Comparison of ENCODE assay signal across 11 cellular contexts in genomic region chr17:17738901-17739300, GRCh38. TPM values are rescaled to one million over a fixed set of nuclear protein-coding genes. Genes with fewer than 3 reads are reported as not detected.
DNase-seq lines count a peak whose midpoint lies in the region; ATAC-seq, FAIRE-seq and TF ChIP-seq lines count a peak whose summit lies in the region.
"Had no signal": no experiment of that assay in that cellular context is flagged by ENCODE, and none has a peak within 500 bp of the region (broad histone marks: within the 10 kb centered on the region; RNA-seq: fewer than 3 reads in every experiment).

No MANE protein-coding gene starts in this region.

- H3K4me3 ChIP-seq in heart left ventricle, result no peak overlapping the region
- H3K4me3 ChIP-seq in pancreas, result no peak overlapping the region

- H3K4me1 Mint-ChIP-seq in Calu3 (ENCODE audit: low read depth, unreplicated experiment), result peaks cover 56% of the 10 kb centered on the region
- H3K4me1 Mint-ChIP-seq in activated naive CD8-positive, alpha-beta T cell (ENCODE audit: low read depth), result peaks cover 43% of the 10 kb centered on the region

- no peaks in the 10 kb centered on the region for H3K9me3 Mint-ChIP-seq in Calu3 (ENCODE audit: low read depth, unreplicated experiment)
- no peaks in the 10 kb centered on the region for H3K9me3 Mint-ChIP-seq in activated naive CD8-positive, alpha-beta T cell (ENCODE audit: low read depth)

- peak overlapping the region in 10 of 12 donors; percentile 15 to 77 (median 56) for H3K27ac ChIP-seq in heart left ventricle
- peak overlapping the region; percentile 43 to 81 (median 68) for H3K27ac ChIP-seq in pancreas

- H3K27me3 Mint-ChIP-seq in Calu3 (ENCODE audit: unreplicated experiment), result no peaks in the 10 kb centered on the region
- no peaks in the 10 kb centered on the region for H3K27me3 Mint-ChIP-seq in activated naive CD8-positive, alpha-beta T cell

- ATAC-seq in heart left ventricle (peak in 3 of 4 donors; percentile 52 to 68 (median 55)), pancreas (peak; percentile 37 to 62 (median 46)), HG02610 (IDR thresholded peaks at IDR 0.05; ENCODE audit: unreplicated experiment) (no peak), HG02973 (IDR thresholded peaks at IDR 0.05; ENCODE audit: unreplicated experiment) (no peak), GM18870 (IDR thresholded peaks at IDR 0.05; ENCODE audit: unreplicated experiment) (no peak)

- TF ChIP-seq CTCF in Calu3 (IDR thresholded peaks at IDR 0.05; ENCODE audit: unreplicated experiment), result no peak
- no peak for TF ChIP-seq CTCF in heart left ventricle (IDR thresholded peaks at IDR 0.05)
- no peak for TF ChIP-seq CTCF in pancreas (IDR thresholded peaks at IDR 0.05)

- H3K4me1 ChIP-seq in heart left ventricle, result peaks cover 23 to 79% (median 63%) of the 10 kb centered on the region in 12 donors
- peaks cover 12 to 27% (median 19%) of the 10 kb centered on the region in 3 donors for H3K4me1 ChIP-seq in pancreas

- peaks cover 28% of the 10 kb centered on the region for H3K36me3 Mint-ChIP-seq in Calu3 (ENCODE audit: insufficient read depth, unreplicated experiment)
- no peaks in the 10 kb centered on the region for H3K36me3 Mint-ChIP-seq in activated naive CD8-positive, alpha-beta T cell

- no peak for FAIRE-seq in pancreas (lab: Jason Lieb, UNC)

- intact Hi-C loops in Calu3 (cut with micrococcal nuclease; ENCODE audit: unreplicated experiment) (loop anchor here (5.0 to 10.0 kb wide), 2 partner anchors 46 to 98 kb away; partner anchors contain the start of gene SREBF1), heart left ventricle (cut with DNase I) (loop anchor here in 2 of 10 donors (5.0 to 10.0 kb wide), 2 partner anchors 42 to 46 kb away; no protein-coding TSS in a partner anchor), pancreas (cut with DNase I) (no loop called here)

- peak overlapping the region; percentile 36 for H3K4me3 Mint-ChIP-seq in Calu3 (ENCODE audit: low read depth, unreplicated experiment)
- H3K4me3 Mint-ChIP-seq in activated naive CD8-positive, alpha-beta T cell, result peak overlapping the region; percentile 42

- no peaks in the 10 kb centered on the region for H3K36me3 ChIP-seq in heart left ventricle
- no peaks in the 10 kb centered on the region for H3K36me3 ChIP-seq in pancreas

- TF ChIP-seq POLR2A in heart left ventricle (IDR thresholded peaks at IDR 0.05), result no peak

- WGBS in heart left ventricle, 4 donors, result 23 to 43% (median 33%) methylated on average over 8 of the region's 8 CpGs
- WGBS in pancreas, 2 donors, result 21 to 23% methylated on average over 8 of the region's 8 CpGs

- peak overlapping the region; percentile 67 for H3K27ac Mint-ChIP-seq in Calu3 (ENCODE audit: unreplicated experiment)
- peak overlapping the region; percentile 84 for H3K27ac Mint-ChIP-seq in activated naive CD8-positive, alpha-beta T cell

- CTCF ChIA-PET in Calu3 (lab: Charles Lee), result no interaction called here

- H3K9me3 ChIP-seq in heart left ventricle (no peaks in the 10 kb centered on the region), pancreas (no peaks in the 10 kb centered on the region)

- H3K27me3 ChIP-seq in heart left ventricle, result no peaks in the 10 kb centered on the region
- no peaks in the 10 kb centered on the region for H3K27me3 ChIP-seq in pancreas

- DNase-seq in Calu3 (no peak), heart left ventricle (peak in 2 of 5 donors; percentile 54 to 76), pancreas (no peak), kidney tubule cell (ENCODE audit: low spot score) (no peak)
- DNase-seq: activated T-cell treated with anti-CD3 and anti-CD28 coated beads for 4 hours, DMS53, KBM-7 had no signal

- no TSS peak for BruUV-seq in Calu3 (replicated peaks; lab: Mats Ljungman, UMichigan)

RNA-seq across cellular contexts. Expression of gene RAI1, which starts 57.6 kb away (rescaled TPM):
- total RNA-seq in Calu3 (2022) (38.0 and 43.4 TPM in 2 replicates), heart left ventricle (10 to 100 TPM; 15.1 to 37.2 (median 20.8) TPM), pancreas (10 to 100 TPM; 12.1 to 21.6 (median 13.5) TPM)
- polyA plus RNA-seq in heart left ventricle (10 to 100 TPM; 17.2 to 23.0 TPM), pancreas (10 to 100 TPM; 21.1 to 23.9 TPM)

Comparison
In these comparisons a context has a peak if more than half of its experiments do, and no peak if none do; other contexts are left out.
1. ATAC-seq: peak in heart left ventricle (3 of 4) and pancreas (4 of 4); none in HG02610 (single experiment), HG02973 (single experiment) and GM18870 (single experiment).